Comparison of ENCODE assay signal across 1 cellular context in genomic region chr6:168263351-168263905, GRCh38.
TF ChIP-seq lines count a peak whose summit lies in the region.

No MANE protein-coding gene starts in this region.

TF ChIP-seq in HepG2, 621 proteins besides CTCF, POLR2A, EP300 and RAD21 (continued from another document):
- TF ChIP-seq ZNF512B (CRISPR knock-in tag; IDR thresholded peaks at IDR 0.05; ENCODE audit: borderline replicate concordance), result 0 out of 2 replicates have a peak, but pooled peaks have one; percentile 30
- no peak for TF ChIP-seq CBX1 (IDR thresholded peaks at IDR 0.05; ENCODE audit: low read depth)
- TF ChIP-seq CENPX (CRISPR knock-in tag; IDR thresholded peaks at IDR 0.05), result no peak
- TF ChIP-seq ZBTB38 (CRISPR knock-in tag; IDR thresholded peaks at IDR 0.05), result peak; percentile 92
- TF ChIP-seq ZNF768 (CRISPR knock-in tag; IDR thresholded peaks at IDR 0.05), result no peak; the same call in 1 of the 2 replicates
- TF ChIP-seq YEATS4 (CRISPR knock-in tag; IDR thresholded peaks at IDR 0.05; ENCODE audit: borderline replicate concordance), result no peak
- TF ChIP-seq TBP (CRISPR knock-in tag; IDR thresholded peaks at IDR 0.05), result no peak
- TF ChIP-seq TBX3 (IDR thresholded peaks at IDR 0.05; ENCODE audit: borderline replicate concordance), result no peak
- no peak for TF ChIP-seq IKZF1 (IDR thresholded peaks at IDR 0.05)
- TF ChIP-seq SALL1 (CRISPR knock-in tag; IDR thresholded peaks at IDR 0.05), result 0 out of 2 replicates have a peak, but pooled peaks have one; percentile 22
- no peak for TF ChIP-seq SP2 (CRISPR knock-in tag; IDR thresholded peaks at IDR 0.05)
- TF ChIP-seq CHD2 (IDR thresholded peaks at IDR 0.05; ENCODE audit: low read depth, low read length), result no peak
